11 cellular contexts compared by ENCODE assay signal in the genomic region with DNA sequence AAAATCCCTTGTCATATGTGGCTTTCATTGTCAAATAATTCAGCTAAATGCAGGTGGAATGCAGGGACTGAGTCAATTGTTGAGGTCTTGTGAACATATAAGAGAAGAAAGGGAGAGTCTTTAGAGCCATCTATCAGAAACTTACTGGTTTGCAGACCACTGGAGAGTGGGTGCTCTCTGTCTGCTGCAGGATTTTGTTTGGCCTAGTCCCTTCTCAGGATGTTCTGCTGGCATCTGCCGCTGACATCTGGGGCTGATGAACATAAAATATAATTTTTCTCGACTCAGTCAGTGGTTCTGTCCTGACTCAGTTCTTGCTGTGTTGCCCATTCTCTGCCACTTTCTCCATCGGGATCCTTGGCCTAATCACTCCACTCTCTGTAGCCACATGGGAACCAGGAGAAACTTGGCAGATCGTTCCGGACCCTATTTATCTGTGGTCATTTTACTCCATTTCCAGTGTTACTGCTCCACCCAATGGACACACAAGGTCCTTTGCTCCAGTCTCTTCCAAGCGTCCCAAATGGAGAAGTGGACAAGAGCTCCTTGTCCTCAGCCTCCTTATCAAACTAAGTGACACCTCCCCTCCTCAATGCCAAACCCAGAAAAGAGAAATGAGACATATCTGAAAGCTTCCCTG.
A peak's percentile ranks its signal among the peaks of the same experiment; 100 is the strongest.
DNase-seq lines count a peak whose midpoint lies in the region; FAIRE-seq and TF ChIP-seq lines count a peak whose summit lies in the region.
"Had no signal": no experiment of that assay in that cellular context is flagged by ENCODE, and none has a peak within 500 bp of the region (broad histone marks: within the 10 kb centered on the region; RNA-seq: fewer than 3 reads in every experiment).

No MANE protein-coding gene starts in this region.

- peak; percentile 58 for TF ChIP-seq CTCF in type B pancreatic cell (conservative IDR thresholded peaks at IDR 0.05)

- peak; percentile 7 for DNase-seq in NCI-H146 (lab: John Stamatoyannopoulos, UW)
- DNase-seq in NCI-H146 treated with DMSO at 0.1 percent for 48 hours (lab: John Stamatoyannopoulos, UW; ENCODE audit: unreplicated experiment) = no peak
- DNase-seq in astrocyte of the hippocampus (ENCODE audit: low read depth, low spot score) = peak; percentile 54
- DNase-seq in inferior parietal cortex (ENCODE audit: extremely low spot score) = peak; percentile 38
- DNase-seq in type B pancreatic cell (ENCODE audit: extremely low spot score, unreplicated experiment) = no peak
- DNase-seq in MV-4-11 (lab: John Stamatoyannopoulos, UW) = no peak
- no peak for DNase-seq in GM12892 (ENCODE audit: insufficient read length)
- no peak for DNase-seq in activated CD4-positive, alpha-beta T cell treated with anti-CD3 and anti-CD28 coated beads, Interleukin-2, amount 50 U/mL, for 48 hours
- DNase-seq: activated CD4-positive, alpha-beta T cell treated with anti-CD3 and anti-CD28 coated beads for 48 hours; AML-193; NCI-H1105 had no signal

- no peaks in the 10 kb centered on the region for H3K4me1 Mint-ChIP-seq in type B pancreatic cell (ENCODE audit: unreplicated experiment)

- H3K4me3 Mint-ChIP-seq in type B pancreatic cell = no peak overlapping the region

- H3K9me3 Mint-ChIP-seq in type B pancreatic cell = no peaks in the 10 kb centered on the region

- TF ChIP-seq POLR2A in GM12892 (IDR thresholded peaks at IDR 0.05; ENCODE audit: low read depth, low read length) = no peak

- FAIRE-seq in GM12892 (lab: Jason Lieb, UNC) = no peak

- no peaks in the 10 kb centered on the region for H3K36me3 Mint-ChIP-seq in type B pancreatic cell

- peaks cover 2% of the 10 kb centered on the region for H3K27me3 Mint-ChIP-seq in type B pancreatic cell

- H3K27ac Mint-ChIP-seq in type B pancreatic cell = no peak overlapping the region

Comparison
In these comparisons a context has a peak if more than half of its experiments do, and no peak if none do; other contexts are left out.
1. DNase-seq: peak in NCI-H146 (single experiment), astrocyte of the hippocampus (single experiment) and inferior parietal cortex (single experiment); none in NCI-H146 treated with DMSO at 0.1 percent for 48 hours (single experiment), type B pancreatic cell (single experiment), MV-4-11 (single experiment), GM12892 (single experiment) and activated CD4-positive, alpha-beta T cell treated with anti-CD3 and anti-CD28 coated beads, Interleukin-2, amount 50 U/mL, for 48 hours (0 of 2).